ENCODE assay signal across 28 cellular contexts in genomic region chr15:64753419-64754185, GRCh38. TPM values are rescaled to one million over a fixed set of nuclear protein-coding genes. Genes with fewer than 3 reads are reported as not detected.
DNase-seq lines count a peak whose midpoint lies in the region; ATAC-seq and TF ChIP-seq lines count a peak whose summit lies in the region.
"Had no signal": no experiment of that assay in that cellular context is flagged by ENCODE, and none has a peak within 500 bp of the region (broad histone marks: within the 10 kb centered on the region; RNA-seq: fewer than 3 reads in every experiment).

No MANE protein-coding gene starts in this region.

- intact Hi-C loops in head of caudate nucleus (cut with DNase I): loop anchor here (10.0 kb wide), 1 partner anchor 51 kb away; no protein-coding TSS in a partner anchor

- no peak overlapping the region for H3K27ac Mint-ChIP-seq in stimulated activated naive CD8-positive, alpha-beta T cell treated with anti-CD3 and anti-CD28 coated beads, Interleukin-15, amount 100 ng/mL, for 72 hours
- H3K27ac Mint-ChIP-seq in memory B cell: no peak overlapping the region
- H3K27ac Mint-ChIP-seq: activated T-helper 1 cell treated with anti-CD3 and anti-CD28 coated beads, Interleukin-12 subunit alpha, Interleukin-12 subunit beta, Interleukin-2, Interleukin-4 antibody, amounts not matched to agents 30 ng/mL and 10 ng/mL and 1 ng/mL, durations not matched to agents 14 hours and 24 hours and 36 hours; CD4-positive, CD25-positive, alpha-beta regulatory T cell; T-helper 17 cell had no signal

- peaks cover 6% of the 10 kb centered on the region for H3K27me3 Mint-ChIP-seq in stimulated activated naive CD8-positive, alpha-beta T cell treated with anti-CD3 and anti-CD28 coated beads, Interleukin-15, amount 100 ng/mL, for 72 hours
- H3K27me3 Mint-ChIP-seq in memory B cell: no peaks in the 10 kb centered on the region

- no peaks in the 10 kb centered on the region for H3K36me3 Mint-ChIP-seq in memory B cell
- H3K36me3 Mint-ChIP-seq: CD4-positive, CD25-positive, alpha-beta regulatory T cell; natural killer cell had no signal

- in situ Hi-C loops in brain microvascular endothelial cell (cut with HindIII; ENCODE audit: low pct_ligation_motif_present, low sequenced_read_pairs): no loop called here

- no peak for DNase-seq in stimulated activated naive CD8-positive, alpha-beta T cell treated with anti-CD3 and anti-CD28 coated beads, Interleukin-15, Interleukin-2, amounts not matched to agents 100 U/mL and 50 U/mL, for 24 hours
- DNase-seq in stimulated activated naive CD8-positive, alpha-beta T cell treated with anti-CD3 and anti-CD28 coated beads, Interleukin-15, amount 100 ng/mL, for 72 hours: no peak
- DNase-seq in memory B cell (ENCODE audit: low spot score in 2 of 2) (no peak), activated T-cell treated with anti-CD3 and anti-CD28 coated beads for 4 hours (no peak), head of caudate nucleus (no peak), brain microvascular endothelial cell (no peak), MG63 (no peak)
- DNase-seq: activated CD8-positive, alpha-beta memory T cell treated with anti-CD3 and anti-CD28 coated beads for 24 hours; CD4-positive, CD25-positive, alpha-beta regulatory T cell; dermis blood vessel endothelial cell; DMS 273 treated with DMSO at 0.1 percent for 48 hours; foreskin keratinocyte; kidney glomerular epithelial cell; mesenchymal stem cell; natural killer cell; NCI-H187; NCI-H2227 treated with DMSO at 0.1 percent for 48 hours; NCI-H82; PC-9; posterior cingulate gyrus; T-helper 17 cell had no signal

- H3K27me3 ChIP-seq in brain microvascular endothelial cell (replicated peaks) (no peaks in the 10 kb centered on the region), MG63 (no peaks in the 10 kb centered on the region)
- H3K27me3 ChIP-seq: SJSA1, vagina had no signal

- no peaks in the 10 kb centered on the region for H3K9me3 Mint-ChIP-seq in stimulated activated naive CD8-positive, alpha-beta T cell treated with anti-CD3 and anti-CD28 coated beads, Interleukin-15, amount 100 ng/mL, for 72 hours
- H3K9me3 Mint-ChIP-seq in memory B cell: no peaks in the 10 kb centered on the region
- H3K9me3 Mint-ChIP-seq: activated T-helper 1 cell treated with anti-CD3 and anti-CD28 coated beads, Interleukin-12 subunit alpha, Interleukin-12 subunit beta, Interleukin-2, Interleukin-4 antibody, amounts not matched to agents 30 ng/mL and 10 ng/mL and 1 ng/mL, durations not matched to agents 14 hours and 24 hours and 36 hours; natural killer cell had no signal

- no peak for TF ChIP-seq CTCF in brain microvascular endothelial cell (IDR thresholded peaks at IDR 0.05; ENCODE audit: low read depth, low read length, missing control alignments)

- H3K9me3 ChIP-seq in MG63: no peaks in the 10 kb centered on the region
- H3K9me3 ChIP-seq: SJSA1, vagina had no signal

- peak; percentile 35 for ATAC-seq in stimulated activated naive CD8-positive, alpha-beta T cell treated with anti-CD3 and anti-CD28 coated beads, Interleukin-15, Interleukin-2, amounts not matched to agents 100 U/mL and 50 U/mL, for 24 hours
- no peak for ATAC-seq in stimulated activated naive CD8-positive, alpha-beta T cell treated with anti-CD3 and anti-CD28 coated beads, Interleukin-15, amount 100 ng/mL, for 72 hours
- ATAC-seq in HG03175 (IDR thresholded peaks at IDR 0.05; ENCODE audit: unreplicated experiment) (peak; percentile 35), memory B cell (ENCODE audit: low read depth) (peak; percentile 38)
- ATAC-seq: foreskin keratinocyte, natural killer cell, T-helper 17 cell had no signal

- no peak overlapping the region for H3K4me3 Mint-ChIP-seq in stimulated activated naive CD8-positive, alpha-beta T cell treated with anti-CD3 and anti-CD28 coated beads, Interleukin-15, amount 100 ng/mL, for 72 hours
- peak overlapping the region; percentile 47 for H3K4me3 Mint-ChIP-seq in memory B cell
- H3K4me3 Mint-ChIP-seq: activated T-helper 1 cell treated with anti-CD3 and anti-CD28 coated beads, Interleukin-12 subunit alpha, Interleukin-12 subunit beta, Interleukin-2, Interleukin-4 antibody, amounts not matched to agents 30 ng/mL and 10 ng/mL and 1 ng/mL, durations not matched to agents 14 hours and 24 hours and 36 hours; CD4-positive, CD25-positive, alpha-beta regulatory T cell; natural killer cell; T-helper 17 cell had no signal

- H3K4me3 ChIP-seq in brain microvascular endothelial cell (ENCODE audit: low read depth, low read length) (no peak overlapping the region), MG63 (no peak overlapping the region)
- H3K4me3 ChIP-seq: PC-9, SJSA1, skin epidermis, vagina had no signal

- H3K36me3 ChIP-seq in brain microvascular endothelial cell (replicated peaks) (no peaks in the 10 kb centered on the region), MG63 (no peaks in the 10 kb centered on the region)
- H3K36me3 ChIP-seq: SJSA1, vagina had no signal

- no peaks in the 10 kb centered on the region for H3K4me1 Mint-ChIP-seq in stimulated activated naive CD8-positive, alpha-beta T cell treated with anti-CD3 and anti-CD28 coated beads, Interleukin-15, amount 100 ng/mL, for 72 hours
- peaks cover 38% of the 10 kb centered on the region for H3K4me1 Mint-ChIP-seq in memory B cell
- H3K4me1 Mint-ChIP-seq: CD4-positive, CD25-positive, alpha-beta regulatory T cell had no signal

- H3K27ac ChIP-seq in brain microvascular endothelial cell: no peak overlapping the region
- H3K27ac ChIP-seq: epithelial cell of prostate, foreskin keratinocyte, PC-9, SJSA1, skin epidermis, vagina had no signal

RNA-seq across cellular contexts. Expression of gene RBPMS2, which starts 21.8 kb away (rescaled TPM):
- not detected in 2 replicates for total RNA-seq in MG63 (2014; rRNA removed; shearing (Covaris generic); ENCODE audit: low replicate concordance)
- total RNA-seq: bronchial epithelial cell, dermis blood vessel endothelial cell, foreskin keratinocyte had no signal
